1 cellular context compared by ENCODE assay signal in genomic region chr10:128885573-128886555, GRCh38.
A peak's percentile ranks its signal among the peaks of the same experiment; 100 is the strongest.
TF ChIP-seq lines count a peak whose summit lies in the region.

No MANE protein-coding gene starts in this region.

TF ChIP-seq in HEK293, 187 proteins besides CTCF, POLR2A, EP300 and RAD21 (continued from another document):
- TF ChIP-seq, protein P1, sequence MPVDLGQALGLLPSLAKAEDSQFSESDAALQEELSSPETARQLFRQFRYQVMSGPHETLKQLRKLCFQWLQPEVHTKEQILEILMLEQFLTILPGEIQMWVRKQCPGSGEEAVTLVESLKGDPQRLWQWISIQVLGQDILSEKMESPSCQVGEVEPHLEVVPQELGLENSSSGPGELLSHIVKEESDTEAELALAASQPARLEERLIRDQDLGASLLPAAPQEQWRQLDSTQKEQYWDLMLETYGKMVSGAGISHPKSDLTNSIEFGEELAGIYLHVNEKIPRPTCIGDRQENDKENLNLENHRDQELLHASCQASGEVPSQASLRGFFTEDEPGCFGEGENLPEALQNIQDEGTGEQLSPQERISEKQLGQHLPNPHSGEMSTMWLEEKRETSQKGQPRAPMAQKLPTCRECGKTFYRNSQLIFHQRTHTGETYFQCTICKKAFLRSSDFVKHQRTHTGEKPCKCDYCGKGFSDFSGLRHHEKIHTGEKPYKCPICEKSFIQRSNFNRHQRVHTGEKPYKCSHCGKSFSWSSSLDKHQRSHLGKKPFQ (tag by site-specific recombination; IDR thresholded peaks at IDR 0.05): peak; percentile 89
